ENCODE assay signal across 8 cellular contexts in genomic region chr7:44748042-44748947, GRCh38. TPM values are rescaled to one million over a fixed set of nuclear protein-coding genes. Genes with fewer than 3 reads are reported as not detected.
DNase-seq lines count a peak whose midpoint lies in the region; ATAC-seq and TF ChIP-seq lines count a peak whose summit lies in the region.

Gene ZMIZ2, plus strand, starts transcription at chr7:44748847. Its CDS starts 7,403 bp downstream, at chr7:44756250.

- peak within 1 kb of the TSS; percentile 79 for H3K27ac Mint-ChIP-seq in activated CD4-positive, alpha-beta T cell treated with anti-CD3 and anti-CD28 coated beads, Interleukin-2, amount 10 ng/mL, durations not matched to agents 7 days and 5 days

- H3K27me3 Mint-ChIP-seq in activated CD4-positive, alpha-beta T cell treated with anti-CD3 and anti-CD28 coated beads, Interleukin-2, amount 10 ng/mL, durations not matched to agents 7 days and 5 days: no peaks in the 10 kb centered on the region

- H3K9me3 Mint-ChIP-seq in activated CD4-positive, alpha-beta T cell treated with anti-CD3 and anti-CD28 coated beads, Interleukin-2, amount 10 ng/mL, durations not matched to agents 7 days and 5 days: no peaks in the 10 kb centered on the region

- POLR2A ChIA-PET in activated CD4-positive, alpha-beta T cell treated with anti-CD3 and anti-CD28 coated beads, Interleukin-2, amount 10 ng/mL, durations not matched to agents 7 days and 5 days (lab: Charles Lee): no interaction called here

- H3K4me1 Mint-ChIP-seq in activated CD4-positive, alpha-beta T cell treated with anti-CD3 and anti-CD28 coated beads, Interleukin-2, amount 10 ng/mL, durations not matched to agents 7 days and 5 days: peaks cover 35% of the 10 kb centered on the region

- peaks cover 22% of the 10 kb centered on the region for H3K4me1 ChIP-seq in BE2C

- DNase-seq in BE2C (peak; percentile 97), GM19240 (ENCODE audit: insufficient read length, low spot score) (peak; percentile 78), NCI-H526 (lab: John Stamatoyannopoulos, UW) (peak; percentile 52 to 97), coronary artery (ENCODE audit: low spot score) (peak; percentile 96), left colon (peak; percentile 89 to 94)
- peak; percentile 91 for DNase-seq in activated CD4-positive, alpha-beta T cell treated with anti-CD3 and anti-CD28 coated beads, Interleukin-2, amount 10 ng/mL, durations not matched to agents 7 days and 5 days
- DNase-seq in stimulated activated CD4-positive, alpha-beta T cell treated with anti-CD3 and anti-CD28 coated beads, Interleukin-1b, Interleukin-23, amount 100 ng/mL, for 4 hours (ENCODE audit: low read depth in 2 of 2): peak; percentile 92 to 93

- ATAC-seq in HG03460 (IDR thresholded peaks at IDR 0.05; ENCODE audit: unreplicated experiment) (peak; percentile 63), left colon (peak; percentile 95)

- CTCF ChIA-PET in activated CD4-positive, alpha-beta T cell treated with anti-CD3 and anti-CD28 coated beads, Interleukin-2, amount 10 ng/mL, durations not matched to agents 7 days and 5 days (lab: Charles Lee): interaction anchor here (0.9 to 1.7 kb wide), 2 partner anchors 10 to 160 kb away, joined by 4 to 5 read pairs; no protein-coding TSS in a partner anchor

- TF ChIP-seq CTCF in BE2C (IDR thresholded peaks at IDR 0.05; ENCODE audit: low read depth, low read length) (no peak), coronary artery (IDR thresholded peaks at IDR 0.05) (no peak)

- peaks cover 16% of the 10 kb centered on the region for H3K36me3 Mint-ChIP-seq in activated CD4-positive, alpha-beta T cell treated with anti-CD3 and anti-CD28 coated beads, Interleukin-2, amount 10 ng/mL, durations not matched to agents 7 days and 5 days (ENCODE audit: low read depth)

- H3K9me3 ChIP-seq in BE2C: no peaks in the 10 kb centered on the region; the same call in 1 of the 2 replicates

- peak within 1 kb of the TSS; percentile 81 for H3K4me3 Mint-ChIP-seq in activated CD4-positive, alpha-beta T cell treated with anti-CD3 and anti-CD28 coated beads, Interleukin-2, amount 10 ng/mL, durations not matched to agents 7 days and 5 days

- peak within 1 kb of the TSS; percentile 86 to 95 for H3K27ac ChIP-seq in coronary artery

- H3K4me3 ChIP-seq in BE2C (ENCODE audit: low read depth, low read length) (peak within 1 kb of the TSS; percentile 79), coronary artery (peak within 1 kb of the TSS; percentile 96)

- intact Hi-C loops in left colon (cut with DNase I, micrococcal nuclease): no loop called here

- H3K27me3 ChIP-seq in BE2C: no peaks in the 10 kb centered on the region

- H3K36me3 ChIP-seq in BE2C: peaks cover 11% of the 10 kb centered on the region

RNA-seq across cellular contexts. Expression of gene ZMIZ2, which starts in this region (rescaled TPM):
- polyA plus RNA-seq in BE2C (2012; ENCODE audit: insufficient read depth, insufficient read length, low read depth): 117 TPM
- total RNA-seq in activated CD4-positive, alpha-beta T cell treated with anti-CD3 and anti-CD28 coated beads, Interleukin-2, amount 10 ng/mL, durations not matched to agents 7 days and 5 days: 100 to 1,000 TPM in 1 of 2 experiments, 10 to 100 TPM in 1; 98.6 to 100 TPM
- total RNA-seq in left colon: 10 to 100 TPM; 67.1 to 83.3 TPM

Comparison
In these comparisons a context has a peak if more than half of its experiments do, and no peak if none do; other contexts are left out.
1. Peak in every context shown above with its lines: DNase-seq, ATAC-seq, H3K4me3 ChIP-seq and H3K27ac ChIP-seq.